ENCODE assay signal across 10 cellular contexts in the genomic region with DNA sequence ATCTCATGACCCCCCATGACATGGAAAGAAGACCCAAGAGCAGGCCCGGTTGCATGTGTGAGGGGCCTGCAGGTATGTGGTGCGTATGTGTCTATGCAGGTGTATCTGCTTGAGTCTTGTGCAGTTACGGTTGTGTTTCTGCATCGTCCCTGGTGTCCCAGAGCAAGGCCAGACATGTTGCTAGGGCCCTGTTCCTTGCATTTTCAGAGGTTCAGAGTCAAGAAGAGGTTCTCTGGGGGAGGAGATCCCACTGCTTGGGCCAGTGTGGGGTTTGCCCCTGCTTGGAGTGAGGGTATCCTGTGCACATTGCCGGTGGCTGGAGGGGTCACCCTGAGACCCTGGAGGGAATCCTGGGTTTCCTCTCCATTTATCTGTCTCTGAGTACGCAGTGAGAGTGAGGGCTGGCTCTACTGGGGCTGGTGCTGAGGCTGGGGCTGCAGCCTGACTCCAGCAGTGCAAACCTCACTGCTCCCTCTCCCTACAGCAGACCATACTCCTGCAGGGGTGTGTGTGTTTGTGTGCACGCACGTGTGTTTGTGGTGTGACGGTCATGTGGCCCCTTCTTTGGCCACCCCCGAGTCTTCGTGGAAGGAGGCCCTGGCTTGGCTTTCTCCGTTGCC. TPM values are rescaled to one million over a fixed set of nuclear protein-coding genes. Genes with fewer than 3 reads are reported as not detected.
A peak's percentile ranks its signal among the peaks of the same experiment; 100 is the strongest.
DNase-seq lines count a peak whose midpoint lies in the region; ATAC-seq and TF ChIP-seq lines count a peak whose summit lies in the region.
"Had no signal": no experiment of that assay in that cellular context is flagged by ENCODE, and none has a peak within 500 bp of the region (broad histone marks: within the 10 kb centered on the region; RNA-seq: fewer than 3 reads in every experiment).

No MANE protein-coding gene starts in this region.

- peak overlapping the region; percentile 80 for H3K27ac Mint-ChIP-seq in central memory CD8-positive, alpha-beta T cell (ENCODE audit: low read depth)

- no peak for TF ChIP-seq EP300 in upper lobe of left lung (IDR thresholded peaks at IDR 0.05)

- no peaks in the 10 kb centered on the region for H3K9me3 ChIP-seq in heart left ventricle
- no peaks in the 10 kb centered on the region for H3K9me3 ChIP-seq in muscle layer of duodenum (ENCODE audit: control insufficient read depth in 1 of 2, low read length in 2 of 2)
- H3K9me3 ChIP-seq in upper lobe of left lung: no peaks in the 10 kb centered on the region

- peaks cover 0 to 25% (median 19%) of the 10 kb centered on the region in 9 donors for H3K36me3 ChIP-seq in heart left ventricle
- H3K36me3 ChIP-seq in muscle layer of duodenum (ENCODE audit: control insufficient read depth in 1 of 2, insufficient read depth in 2 of 2, low read length in 2 of 2): peaks cover 8 to 24% of the 10 kb centered on the region in 2 donors
- H3K36me3 ChIP-seq in upper lobe of left lung: peaks cover 0 to 22% (median 12%) of the 10 kb centered on the region in 4 donors

- DNase-seq in heart left ventricle (peak in 1 of 5 donors; percentile 51), Right ventricle myocardium superior (no peak), upper lobe of left lung (no peak), SK-N-DZ (ENCODE audit: low spot score) (no peak)
- no peak for DNase-seq in central memory CD8-positive, alpha-beta T cell (ENCODE audit: low spot score in 2 of 2)
- DNase-seq: NCI-H146 had no signal

- WGBS in heart left ventricle, 4 donors: 30 to 40% (median 37%) methylated on average over 6 to 12 of the region's 12 CpGs
- WGBS in upper lobe of left lung, 2 donors: 36% methylated on average over 9 of the region's 12 CpGs; no CpG with 5 or more reads in 1 of the 2 donors

- H3K27me3 Mint-ChIP-seq in central memory CD8-positive, alpha-beta T cell: no peaks in the 10 kb centered on the region

- H3K4me3 Mint-ChIP-seq in central memory CD8-positive, alpha-beta T cell: peak overlapping the region; percentile 97

- TF ChIP-seq CTCF in heart left ventricle (IDR thresholded peaks at IDR 0.05): no peak
- TF ChIP-seq CTCF in upper lobe of left lung (IDR thresholded peaks at IDR 0.05): no peak

- intact Hi-C loops in heart left ventricle (cut with DNase I): loop anchor here in 5 of 10 donors (5.0 to 10.0 kb wide), 5 partner anchors 64 to 144 kb away; partner anchors contain the start of genes ARL3 (in 3 of the 5), SFXN2 (in 3 of the 5), ACTR1A (in 2 of the 5) and SUFU (in 2 of the 5)
- intact Hi-C loops in Right ventricle myocardium superior (cut with DNase I): no loop called here

- no peak for TF ChIP-seq POLR2A in heart left ventricle (IDR thresholded peaks at IDR 0.05)
- no peak for TF ChIP-seq POLR2A in upper lobe of left lung (IDR thresholded peaks at IDR 0.05)

- H3K36me3 Mint-ChIP-seq in central memory CD8-positive, alpha-beta T cell (ENCODE audit: insufficient read depth): peaks cover 38% of the 10 kb centered on the region

- H3K4me3 ChIP-seq in heart left ventricle (peak overlapping the region in 11 of 12 donors; percentile 3 to 97 (median 86)), muscle layer of duodenum (ENCODE audit: low read depth in 1 of 2, low read length in 2 of 2) (peak overlapping the region; percentile 92 to 99), upper lobe of left lung (peak overlapping the region in 3 of 4 donors; percentile 12 to 97 (median 72))

- peak overlapping the region in 11 of 12 donors; percentile 53 to 100 (median 98) for H3K27ac ChIP-seq in heart left ventricle
- H3K27ac ChIP-seq in muscle layer of duodenum (ENCODE audit: low read length): no peak overlapping the region
- H3K27ac ChIP-seq in upper lobe of left lung: peak overlapping the region; percentile 97 to 100 (median 99)

- peaks cover 38 to 79% (median 65%) of the 10 kb centered on the region in 12 donors for H3K4me1 ChIP-seq in heart left ventricle
- H3K4me1 ChIP-seq in muscle layer of duodenum (ENCODE audit: control insufficient read depth in 1 of 2, insufficient read depth in 2 of 2, low read length in 2 of 2): peaks cover 51 to 76% of the 10 kb centered on the region in 2 donors
- peaks cover 64 to 70% (median 69%) of the 10 kb centered on the region in 4 donors for H3K4me1 ChIP-seq in upper lobe of left lung

- no peaks in the 10 kb centered on the region for H3K27me3 ChIP-seq in heart left ventricle
- H3K27me3 ChIP-seq in muscle layer of duodenum (ENCODE audit: low read depth, low read length): no peaks in the 10 kb centered on the region
- no peaks in the 10 kb centered on the region for H3K27me3 ChIP-seq in upper lobe of left lung

- no peaks in the 10 kb centered on the region for H3K9me3 Mint-ChIP-seq in central memory CD8-positive, alpha-beta T cell

- peaks cover 86% of the 10 kb centered on the region for H3K4me1 Mint-ChIP-seq in central memory CD8-positive, alpha-beta T cell

- ATAC-seq in heart left ventricle (no peak), Right ventricle myocardium superior (ENCODE audit: poor library complexity) (no peak), upper lobe of left lung (ENCODE audit: low FRiP score in 2 of 2) (no peak), HG02840 (IDR thresholded peaks at IDR 0.05; ENCODE audit: low FRiP score, unreplicated experiment) (no peak), GM21619 (IDR thresholded peaks at IDR 0.05; ENCODE audit: unreplicated experiment) (no peak)
- ATAC-seq in central memory CD8-positive, alpha-beta T cell (replicated peaks; ENCODE audit: extremely low read depth, poor library complexity, severe bottlenecking): no peak
- ATAC-seq: HCT116 had no signal

RNA-seq across cellular contexts. Expression of gene TRIM8, which starts 4.1 kb away (rescaled TPM):
- total RNA-seq in heart left ventricle (100 to 1,000 TPM in 6 of 9 donors, 10 to 100 TPM in 3; 91.5 to 225 (median 107) TPM), Right ventricle myocardium superior (103 TPM), upper lobe of left lung (100 to 1,000 TPM; 162 to 279 (median 177) TPM)
- polyA plus RNA-seq in heart left ventricle: 10 to 100 TPM; 38.9 to 94.6 TPM
- polyA plus RNA-seq in SK-N-DZ (2014; cell fraction: cytosol; rRNA removed): 32.2 and 35.3 TPM in 2 replicates
- polyA plus RNA-seq in SK-N-DZ (2014; cell fraction: nucleus; rRNA removed): 24.5 and 41.7 TPM in 2 replicates
